Comparison of ENCODE assay signal across 9 cellular contexts in genomic region chr17:64240741-64241347, GRCh38. TPM values are rescaled to one million over a fixed set of nuclear protein-coding genes. Genes with fewer than 3 reads are reported as not detected.
DNase-seq lines count a peak whose midpoint lies in the region; ATAC-seq and TF ChIP-seq lines count a peak whose summit lies in the region.
"Had no signal": no experiment of that assay in that cellular context is flagged by ENCODE, and none has a peak within 500 bp of the region (broad histone marks: within the 10 kb centered on the region; RNA-seq: fewer than 3 reads in every experiment).

No MANE protein-coding gene starts in this region.

- no peaks in the 10 kb centered on the region for H3K9me3 ChIP-seq in heart left ventricle
- no peaks in the 10 kb centered on the region for H3K9me3 ChIP-seq in psoas muscle

- H3K36me3 ChIP-seq in heart left ventricle: no peaks in the 10 kb centered on the region
- no peaks in the 10 kb centered on the region for H3K36me3 ChIP-seq in psoas muscle (ENCODE audit: insufficient read depth in 1 of 2, low read depth in 1 of 2)

- H3K27ac Mint-ChIP-seq in activated CD4-positive, alpha-beta memory T cell treated with anti-CD3 and anti-CD28 coated beads, Interleukin-2, amount 10 ng/mL, durations not matched to agents 7 days and 5 days: no peak overlapping the region

- H3K27me3 ChIP-seq in heart left ventricle (no peaks in the 10 kb centered on the region), psoas muscle (ENCODE audit: insufficient read depth in 3 of 3, low read length in 2 of 3) (no peaks in the 10 kb centered on the region)

- H3K36me3 Mint-ChIP-seq in activated CD4-positive, alpha-beta memory T cell treated with anti-CD3 and anti-CD28 coated beads, Interleukin-2, amount 10 ng/mL, durations not matched to agents 7 days and 5 days (ENCODE audit: low read depth): no peaks in the 10 kb centered on the region

- H3K27ac ChIP-seq in heart left ventricle: peak overlapping the region in 11 of 12 donors; percentile 11 to 78 (median 57)
- H3K27ac ChIP-seq in psoas muscle: peak overlapping the region; percentile 47

- ATAC-seq in heart left ventricle (peak; percentile 57 to 88 (median 78)), psoas muscle (peak; percentile 59 to 77 (median 72))
- ATAC-seq: Panc1 had no signal

- H3K4me1 ChIP-seq in heart left ventricle: peaks cover 2 to 55% (median 24%) of the 10 kb centered on the region in 12 donors
- H3K4me1 ChIP-seq in psoas muscle: peaks cover 48% of the 10 kb centered on the region

- no peak for TF ChIP-seq POLR2A in heart left ventricle (IDR thresholded peaks at IDR 0.05)

- intact Hi-C loops in heart left ventricle (cut with DNase I): loop anchor here in 2 of 10 donors (1.0 to 2.0 kb wide), 2 partner anchors 20 to 51 kb away; no protein-coding TSS in a partner anchor
- intact Hi-C loops in psoas muscle (cut with DNase I): loop anchor here in 1 of 2 donors (5.0 kb wide), 1 partner anchor 39 kb away; no protein-coding TSS in a partner anchor

- in situ Hi-C loops in astrocyte of the spinal cord (cut with HindIII; ENCODE audit: low sequenced_read_pairs): no loop called here

- no peaks in the 10 kb centered on the region for H3K27me3 Mint-ChIP-seq in activated CD4-positive, alpha-beta memory T cell treated with anti-CD3 and anti-CD28 coated beads, Interleukin-2, amount 10 ng/mL, durations not matched to agents 7 days and 5 days

- TF ChIP-seq CTCF in astrocyte of the spinal cord (IDR thresholded peaks at IDR 0.05; ENCODE audit: low read depth, low read length): no peak
- TF ChIP-seq CTCF in heart left ventricle (IDR thresholded peaks at IDR 0.05): no peak
- TF ChIP-seq CTCF in psoas muscle (IDR thresholded peaks at IDR 0.05): no peak
- TF ChIP-seq CTCF in GM20000 (IDR thresholded peaks at IDR 0.05; ENCODE audit: extremely low read depth, missing control alignments): no peak

- H3K4me3 ChIP-seq in astrocyte of the spinal cord (ENCODE audit: low read depth, low read length) (no peak overlapping the region), heart left ventricle (peak overlapping the region in 1 of 12 donors; percentile 8), psoas muscle (no peak overlapping the region)

- no peaks in the 10 kb centered on the region for H3K9me3 Mint-ChIP-seq in activated CD4-positive, alpha-beta memory T cell treated with anti-CD3 and anti-CD28 coated beads, Interleukin-2, amount 10 ng/mL, durations not matched to agents 7 days and 5 days

- WGBS in heart left ventricle, 4 donors: 7 to 22% (median 13%) methylated on average over 8 of the region's 8 CpGs
- 2 to 6% (median 6%) methylated on average over 8 of the region's 8 CpGs for WGBS in psoas muscle, 3 donors

- DNase-seq in GM03348 (ENCODE audit: low spot score) (peak; percentile 86), astrocyte of the spinal cord (ENCODE audit: low read depth, low spot score) (peak; percentile 77), heart left ventricle (peak; percentile 54 to 81 (median 64)), psoas muscle (peak; percentile 65 to 79), germinal center (ENCODE audit: low spot score) (no peak), GM20000 (ENCODE audit: low spot score) (no peak), D341Med (ENCODE audit: low spot score) (no peak)
- no peak for DNase-seq in activated CD4-positive, alpha-beta memory T cell treated with anti-CD3 and anti-CD28 coated beads, Interleukin-2, amount 10 ng/mL, durations not matched to agents 7 days and 5 days

- CTCF ChIA-PET in activated CD4-positive, alpha-beta memory T cell treated with anti-CD3 and anti-CD28 coated beads, Interleukin-2, amount 10 ng/mL, durations not matched to agents 7 days and 5 days (lab: Charles Lee): interaction anchor here (1.2 kb wide), 1 partner anchor 9 kb away, joined by 3 read pairs; no protein-coding TSS in a partner anchor

- POLR2A ChIA-PET in activated CD4-positive, alpha-beta memory T cell treated with anti-CD3 and anti-CD28 coated beads, Interleukin-2, amount 10 ng/mL, durations not matched to agents 7 days and 5 days (lab: Charles Lee): interaction anchor here (0.7 kb wide), 1 partner anchor 8 kb away, joined by 3 read pairs; no protein-coding TSS in a partner anchor

- H3K4me3 Mint-ChIP-seq in activated CD4-positive, alpha-beta memory T cell treated with anti-CD3 and anti-CD28 coated beads, Interleukin-2, amount 10 ng/mL, durations not matched to agents 7 days and 5 days: no peak overlapping the region

- H3K4me1 Mint-ChIP-seq in activated CD4-positive, alpha-beta memory T cell treated with anti-CD3 and anti-CD28 coated beads, Interleukin-2, amount 10 ng/mL, durations not matched to agents 7 days and 5 days: peaks cover 4% of the 10 kb centered on the region

RNA-seq across cellular contexts. Expression of gene TEX2, which starts 22.2 kb away (rescaled TPM):
- total RNA-seq in heart left ventricle (10 to 100 TPM; 42.2 to 55.8 (median 51.1) TPM), psoas muscle (10 to 100 TPM; 45.7 to 72.7 (median 55.7) TPM)
- polyA plus RNA-seq in heart left ventricle (10 to 100 TPM; 16.8 to 49.1 TPM), psoas muscle (10 to 100 TPM; 29.4 to 57.1 (median 42.9) TPM)
- 10 to 100 TPM; 10.5 to 12.4 TPM for total RNA-seq in activated CD4-positive, alpha-beta memory T cell treated with anti-CD3 and anti-CD28 coated beads, Interleukin-2, amount 10 ng/mL, durations not matched to agents 7 days and 5 days

Comparison
In these comparisons a context has a peak if more than half of its experiments do, and no peak if none do; other contexts are left out.
1. DNase-seq: peak in GM03348 (single experiment), astrocyte of the spinal cord (single experiment), heart left ventricle (5 of 5) and psoas muscle (2 of 2); none in germinal center (single experiment), activated CD4-positive, alpha-beta memory T cell treated with anti-CD3 and anti-CD28 coated beads, Interleukin-2, amount 10 ng/mL, durations not matched to agents 7 days and 5 days (single experiment), GM20000 (single experiment) and D341Med (single experiment).